ENCODE assay signal across 8 cellular contexts in the genomic region with DNA sequence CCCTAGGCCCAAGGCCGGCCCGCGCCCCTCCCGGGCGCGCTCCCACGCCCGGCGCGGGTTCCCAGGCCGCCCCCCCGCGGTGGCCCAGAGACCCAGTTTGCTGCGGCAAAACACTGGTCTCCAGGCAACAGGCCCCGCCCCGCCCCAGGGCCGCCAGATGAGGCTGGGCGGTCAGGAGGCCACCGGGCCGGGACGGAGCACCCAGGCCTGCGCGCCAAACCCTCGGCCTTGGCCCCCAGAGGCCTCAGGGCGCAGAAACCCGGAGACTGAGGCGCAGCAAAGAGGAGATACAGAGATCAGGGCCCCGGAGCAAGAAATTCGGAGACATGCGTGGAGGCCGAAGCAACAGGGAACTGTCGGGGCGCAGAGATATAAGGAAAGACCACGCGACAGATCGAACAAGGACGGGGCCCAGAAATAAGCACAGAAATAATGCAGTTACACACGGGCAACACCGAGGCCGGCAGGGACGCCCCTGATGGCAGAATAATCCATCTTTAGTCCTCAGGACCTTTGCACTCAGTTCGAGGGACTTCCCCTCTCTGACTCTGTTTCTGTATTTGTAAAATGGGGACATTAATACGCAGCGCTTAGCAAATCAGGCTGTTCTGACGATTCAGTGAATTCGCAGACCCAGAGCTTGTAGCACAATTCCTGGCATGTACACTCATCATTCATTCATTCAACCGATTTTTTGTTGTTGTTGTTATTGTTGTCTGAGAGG. TPM values are rescaled to one million over a fixed set of nuclear protein-coding genes. Genes with fewer than 3 reads are reported as not detected.
A peak's percentile ranks its signal among the peaks of the same experiment; 100 is the strongest.
DNase-seq lines count a peak whose midpoint lies in the region; ATAC-seq and TF ChIP-seq lines count a peak whose summit lies in the region.

No MANE protein-coding gene starts in this region.

- H3K27me3 ChIP-seq in cardiac muscle cell (no peaks in the 10 kb centered on the region), ovary (no peaks in the 10 kb centered on the region), upper lobe of right lung (no peaks in the 10 kb centered on the region)

- TF ChIP-seq POLR2A in ovary (IDR thresholded peaks at IDR 0.05), result no peak

- peak overlapping the region; percentile 71 for H3K27ac ChIP-seq in adipose tissue (ENCODE audit: low read depth, low read length)
- peak overlapping the region; percentile 86 for H3K27ac ChIP-seq in cardiac muscle cell
- H3K27ac ChIP-seq in ovary, result peak overlapping the region; percentile 80 to 87
- H3K27ac ChIP-seq in upper lobe of right lung, result peak overlapping the region; percentile 95

- peak; percentile 37 for ATAC-seq in GM18520 (IDR thresholded peaks at IDR 0.05; ENCODE audit: unreplicated experiment)
- peak; percentile 83 for ATAC-seq in upper lobe of right lung

- TF ChIP-seq CTCF in AG04449 (IDR thresholded peaks at IDR 0.05; ENCODE audit: insufficient read depth, low read length, missing control alignments) (no peak), cardiac muscle cell (IDR thresholded peaks at IDR 0.05; ENCODE audit: low read depth, low read length) (no peak), ovary (IDR thresholded peaks at IDR 0.05) (no peak), upper lobe of right lung (IDR thresholded peaks at IDR 0.05) (no peak)

- H3K4me3 ChIP-seq in AG04449 (ENCODE audit: low read depth, low read length), result peak overlapping the region; percentile 40
- H3K4me3 ChIP-seq in cardiac muscle cell, result peak overlapping the region; percentile 37
- peak overlapping the region; percentile 55 for H3K4me3 ChIP-seq in ovary
- peak overlapping the region; percentile 52 for H3K4me3 ChIP-seq in upper lobe of right lung

- POLR2A ChIA-PET in AG04449 (lab: Yijun Ruan, JAX), result interaction anchor here (1.0 kb wide), 1 partner anchor 23 kb away, joined by 4 read pairs; a partner anchor contains a TSS

- H3K4me1 ChIP-seq in cardiac muscle cell (ENCODE audit: low read depth) (peaks cover 17% of the 10 kb centered on the region), ovary (ENCODE audit: insufficient read depth) (peaks cover 12% of the 10 kb centered on the region), upper lobe of right lung (peaks cover 17% of the 10 kb centered on the region)

- DNase-seq in AG04449 (ENCODE audit: low read depth, low spot score) (no peak), HuH-7 (ENCODE audit: low spot score) (peak; percentile 83), SW480 (ENCODE audit: low spot score) (peak; percentile 83), cardiac muscle cell (ENCODE audit: low read depth in 1 of 2, low spot score in 1 of 2) (peak; percentile 94 to 95), ovary (peak; percentile 95 to 99 (median 98)), upper lobe of right lung (peak; percentile 98)

- no peak for TF ChIP-seq EP300 in ovary (IDR thresholded peaks at IDR 0.05)

- WGBS in adipose tissue, 3 donors, result 11 to 14% (median 11%) methylated on average over 33 to 47 of the region's 47 CpGs
- 7 to 13% (median 10%) methylated on average over 38 to 47 of the region's 47 CpGs for WGBS in ovary, 3 donors

- CTCF ChIA-PET in AG04449 (lab: Yijun Ruan, JAX), result interaction anchor here (4.2 to 17.3 kb wide), 3 partner anchors 12 to 41 kb away, joined by 29 to 773 read pairs (median 206); a partner anchor contains a TSS

- H3K9me3 ChIP-seq in cardiac muscle cell (ENCODE audit: low read depth), result no peaks in the 10 kb centered on the region
- no peaks in the 10 kb centered on the region for H3K9me3 ChIP-seq in ovary
- H3K9me3 ChIP-seq in upper lobe of right lung, result no peaks in the 10 kb centered on the region

- no peaks in the 10 kb centered on the region for H3K36me3 ChIP-seq in cardiac muscle cell
- H3K36me3 ChIP-seq in ovary, result no peaks in the 10 kb centered on the region
- no peaks in the 10 kb centered on the region for H3K36me3 ChIP-seq in upper lobe of right lung

- intact Hi-C loops in ovary (cut with DNase I), result no loop called here
- intact Hi-C loops in upper lobe of right lung (cut with DNase I), result no loop called here

RNA-seq across cellular contexts. Expression of a gene that starts 20.8 kb away (rescaled TPM):
- polyA plus RNA-seq in adipose tissue (10 to 100 TPM; 31.0 to 63.9 (median 59.5) TPM), cardiac muscle cell (138 and 169 TPM in 2 replicates), ovary (10 to 100 TPM; 41.1 to 64.3 TPM)
- total RNA-seq in cardiac muscle cell (120 and 164 TPM in 2 replicates), ovary (10 to 100 TPM; 70.7 to 98.6 (median 83.9) TPM), upper lobe of right lung (48.8 TPM)

RNA-seq across cellular contexts. Expression of a gene that starts 23.3 kb away (rescaled TPM):
- polyA plus RNA-seq in adipose tissue (100 to 1,000 TPM in 2 of 3 donors, 10 to 100 TPM in 1; 11.9 to 650 (median 341) TPM), cardiac muscle cell (1.7 and 3.0 TPM in 2 replicates), ovary (100 to 1,000 TPM in 1 of 2 donors, 1 to 10 TPM in 1; 4.9 to 142 TPM)
- total RNA-seq in cardiac muscle cell (0.88 and 4.5 TPM in 2 replicates), ovary (100 to 1,000 TPM in 3 of 7 donors, 10 to 100 TPM in 2, 1 to 10 TPM in 2; 2.9 to 295 (median 44.3) TPM), upper lobe of right lung (3.6 TPM)

RNA-seq across cellular contexts. Expression of a gene that starts 38.0 kb away (rescaled TPM):
- 1 to 10 TPM; 1.5 to 6.3 (median 2.3) TPM for polyA plus RNA-seq in adipose tissue
- 6.5 and 17.8 TPM in 2 replicates for total RNA-seq in cardiac muscle cell
- 6.0 and 6.6 TPM in 2 replicates for polyA plus RNA-seq in cardiac muscle cell
- 1 to 10 TPM; 1.5 to 8.5 (median 6.5) TPM for total RNA-seq in ovary
- 1 to 10 TPM; 2.7 to 5.4 TPM for polyA plus RNA-seq in ovary
- total RNA-seq in upper lobe of right lung, result 5.4 TPM

RNA-seq across cellular contexts. Expression of a gene that starts 39.6 kb away (rescaled TPM):
- polyA plus RNA-seq in adipose tissue, result 10 to 100 TPM; 11.1 to 36.5 (median 14.5) TPM
- 49.7 and 118 TPM in 2 replicates for total RNA-seq in cardiac muscle cell
- 39.5 and 54.1 TPM in 2 replicates for polyA plus RNA-seq in cardiac muscle cell
- 10 to 100 TPM in 5 of 7 donors, 1 to 10 TPM in 2; 6.8 to 29.1 (median 16.7) TPM for total RNA-seq in ovary
- 10 to 100 TPM; 10.6 to 13.3 TPM for polyA plus RNA-seq in ovary
- 67.9 TPM for total RNA-seq in upper lobe of right lung

RNA-seq across cellular contexts. Expression of a gene that starts 52.4 kb away (rescaled TPM):
- polyA plus RNA-seq in adipose tissue, result 1 to 10 TPM; 4.9 to 7.6 (median 6.4) TPM
- total RNA-seq in cardiac muscle cell, result 43.7 and 56.5 TPM in 2 replicates
- 92.2 and 111 TPM in 2 replicates for polyA plus RNA-seq in cardiac muscle cell
- 1 to 10 TPM in 5 of 7 donors, under 1 TPM in 2; 0.63 to 4.7 (median 2.5) TPM for total RNA-seq in ovary
- 1 to 10 TPM; 3.0 to 5.0 TPM for polyA plus RNA-seq in ovary
- 13.3 TPM for total RNA-seq in upper lobe of right lung
